In the genomic region with DNA sequence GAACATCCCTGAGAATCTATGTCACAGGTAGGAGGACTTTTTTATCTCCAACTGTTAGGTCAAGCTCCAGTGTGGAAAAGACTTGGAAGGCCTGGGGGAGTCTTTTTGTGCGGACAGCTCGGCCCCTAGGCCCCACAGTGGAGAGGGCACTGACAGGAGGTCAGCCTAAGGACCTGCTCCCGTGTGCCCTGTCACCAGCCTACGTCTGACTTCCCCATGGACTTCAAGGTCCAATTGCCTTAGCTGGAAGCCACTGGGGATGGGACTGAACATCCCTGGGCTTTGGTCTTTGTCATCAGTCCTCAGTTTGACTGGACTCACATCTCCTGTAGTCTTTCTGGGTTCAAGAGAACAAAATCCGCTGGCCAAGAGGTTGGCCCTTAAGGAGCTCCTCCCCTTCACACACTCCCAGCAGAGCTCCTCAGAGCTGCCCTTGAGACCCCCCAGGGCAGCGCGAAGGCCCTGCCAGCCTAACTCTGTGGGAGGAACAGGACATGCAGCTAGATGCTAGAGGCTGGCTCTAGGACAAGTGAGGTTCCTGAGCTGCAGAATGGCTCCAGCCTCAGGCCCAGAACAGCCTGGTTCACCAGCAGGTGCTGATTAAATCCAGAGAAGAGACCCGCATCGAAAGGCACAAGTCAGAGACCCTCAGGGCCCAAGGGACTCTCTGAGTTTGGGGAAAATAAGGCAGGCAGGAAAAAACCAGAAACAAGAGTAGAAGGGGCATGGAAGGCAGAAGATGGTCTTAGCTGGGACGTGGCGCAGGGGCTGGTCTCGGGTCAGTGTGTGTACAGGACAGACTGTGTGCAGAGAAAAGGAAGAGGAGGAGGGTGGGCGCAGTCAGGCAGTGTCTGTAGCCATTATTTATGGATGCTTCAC, we compare ENCODE assay signal across 8 cellular contexts. TPM values are rescaled to one million over a fixed set of nuclear protein-coding genes. Genes with fewer than 3 reads are reported as not detected.
A peak's percentile ranks its signal among the peaks of the same experiment; 100 is the strongest.
DNase-seq lines count a peak whose midpoint lies in the region; ATAC-seq and TF ChIP-seq lines count a peak whose summit lies in the region.

No MANE protein-coding gene starts in this region.

- DNase-seq in Calu3 (no peak), glutamatergic neuron (no peak), sigmoid colon (no peak), AG08396 (ENCODE audit: low spot score) (no peak), OCI-M2 (lab: John Stamatoyannopoulos, UW; ENCODE audit: unreplicated experiment) (no peak)

- no peaks in the 10 kb centered on the region for H3K9me3 Mint-ChIP-seq in Calu3 (ENCODE audit: low read depth, unreplicated experiment)
- peaks cover 5% of the 10 kb centered on the region for H3K9me3 Mint-ChIP-seq in glutamatergic neuron (ENCODE audit: unreplicated experiment)

- no peak overlapping the region for H3K4me3 Mint-ChIP-seq in Calu3 (ENCODE audit: low read depth, unreplicated experiment)
- peak overlapping the region; percentile 59 for H3K4me3 Mint-ChIP-seq in glutamatergic neuron (ENCODE audit: unreplicated experiment)

- H3K27me3 Mint-ChIP-seq in Calu3 (ENCODE audit: unreplicated experiment), result no peaks in the 10 kb centered on the region
- peaks cover 2% of the 10 kb centered on the region for H3K27me3 Mint-ChIP-seq in glutamatergic neuron (ENCODE audit: unreplicated experiment)

- H3K27me3 ChIP-seq in sigmoid colon, result no peaks in the 10 kb centered on the region

- H3K36me3 Mint-ChIP-seq in Calu3 (ENCODE audit: insufficient read depth, unreplicated experiment) (peaks cover 9% of the 10 kb centered on the region), glutamatergic neuron (ENCODE audit: unreplicated experiment) (no peaks in the 10 kb centered on the region)

- H3K36me3 ChIP-seq in sigmoid colon, result peaks cover 0 to 5% (median 0%) of the 10 kb centered on the region in 4 donors

- no peak for TF ChIP-seq EP300 in sigmoid colon (IDR thresholded peaks at IDR 0.05)

- no TSS peak for BruUV-seq in Calu3 (replicated peaks; lab: Mats Ljungman, UMichigan)

- TF ChIP-seq POLR2A in sigmoid colon (IDR thresholded peaks at IDR 0.05), result no peak

- intact Hi-C loops in Calu3 (cut with micrococcal nuclease; ENCODE audit: unreplicated experiment) (no loop called here), sigmoid colon (cut with DNase I) (no loop called here)

- no peak for TF ChIP-seq CTCF in Calu3 (IDR thresholded peaks at IDR 0.05; ENCODE audit: unreplicated experiment)
- no peak for TF ChIP-seq CTCF in VCaP (conservative IDR thresholded peaks at IDR 0.05)
- no peak for TF ChIP-seq CTCF in glutamatergic neuron (IDR thresholded peaks at IDR 0.05; ENCODE audit: partially characterized antibody, unreplicated experiment)
- no peak for TF ChIP-seq CTCF in sigmoid colon (IDR thresholded peaks at IDR 0.05)

- H3K27ac Mint-ChIP-seq in Calu3 (ENCODE audit: unreplicated experiment), result peak overlapping the region; percentile 22
- H3K27ac Mint-ChIP-seq in glutamatergic neuron (ENCODE audit: unreplicated experiment), result peak overlapping the region; percentile 84

- peak overlapping the region in 2 of 4 donors; percentile 33 to 40 for H3K4me3 ChIP-seq in sigmoid colon

- H3K4me1 Mint-ChIP-seq in Calu3 (ENCODE audit: low read depth, unreplicated experiment) (no peaks in the 10 kb centered on the region), glutamatergic neuron (ENCODE audit: low read depth, unreplicated experiment) (peaks cover 28% of the 10 kb centered on the region)

- no peaks in the 10 kb centered on the region for H3K9me3 ChIP-seq in sigmoid colon

- CTCF ChIA-PET in Calu3 (lab: Charles Lee), result no interaction called here

- ATAC-seq in GM18873 (IDR thresholded peaks at IDR 0.05; ENCODE audit: low FRiP score, unreplicated experiment) (no peak), HG03175 (IDR thresholded peaks at IDR 0.05; ENCODE audit: unreplicated experiment) (no peak)

- WGBS in sigmoid colon, 2 donors, result 77 to 81% methylated on average over 13 of the region's 13 CpGs

- H3K4me1 ChIP-seq in sigmoid colon, result peaks cover 0 to 83% (median 76%) of the 10 kb centered on the region in 4 donors

- H3K27ac ChIP-seq in VCaP (peak overlapping the region; percentile 54), sigmoid colon (peak overlapping the region; percentile 89 to 96 (median 92))

RNA-seq across cellular contexts. Expression of gene PPP2R1B, which starts 31.6 kb away (rescaled TPM):
- total RNA-seq in Calu3 (2022), result 22.2 and 24.0 TPM in 2 replicates
- total RNA-seq in glutamatergic neuron (ENCODE audit: unreplicated experiment), result 66.3 TPM
- total RNA-seq in sigmoid colon, result 10 to 100 TPM; 13.5 to 16.0 (median 14.8) TPM
- 10 to 100 TPM in 2 of 3 donors, 1 to 10 TPM in 1; 9.0 to 17.8 (median 14.9) TPM for polyA plus RNA-seq in sigmoid colon
